Comparison of ENCODE assay signal across 8 cellular contexts in the genomic region with DNA sequence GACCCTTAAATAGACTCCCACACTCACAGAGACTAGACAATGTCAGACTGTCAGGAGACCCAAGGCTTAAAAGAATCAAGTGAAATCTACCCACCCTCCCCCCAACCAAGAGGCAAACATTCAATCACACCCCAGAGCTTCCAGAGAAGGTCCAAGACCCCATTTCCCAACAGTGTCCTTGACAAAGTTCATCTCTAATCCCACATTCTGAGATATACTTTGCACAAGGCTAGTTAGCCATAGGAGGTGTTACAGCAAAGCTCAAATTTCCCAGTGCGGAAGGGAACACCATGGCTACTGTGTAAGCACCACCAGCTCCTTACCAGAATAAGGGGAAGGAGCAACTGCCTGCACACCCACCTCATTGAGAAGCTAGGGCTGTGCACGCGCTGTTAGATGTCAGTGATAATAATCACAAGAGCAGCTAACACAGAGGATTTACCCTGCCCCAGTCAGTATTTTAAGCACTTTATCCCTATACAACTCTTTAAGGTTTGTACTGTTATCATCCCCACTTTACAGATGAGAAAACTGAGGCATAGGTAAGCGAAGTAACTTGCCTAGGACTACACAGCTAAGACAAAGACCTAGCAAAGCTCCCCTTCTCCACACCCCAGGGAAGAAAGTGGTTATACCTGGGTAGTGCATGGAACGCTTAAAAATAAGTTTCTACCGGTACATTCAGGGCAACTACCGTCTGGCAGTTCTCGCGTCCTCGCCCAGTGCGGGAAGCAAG. TPM values are rescaled to one million over a fixed set of nuclear protein-coding genes. Genes with fewer than 3 reads are reported as not detected.
DNase-seq lines count a peak whose midpoint lies in the region; ATAC-seq and TF ChIP-seq lines count a peak whose summit lies in the region.

No MANE protein-coding gene starts in this region.

- TF ChIP-seq CTCF in AG04450 (IDR thresholded peaks at IDR 0.05; ENCODE audit: low read depth, low read length) (no peak), IMR-90 (conservative IDR thresholded peaks at IDR 0.05; ENCODE audit: low read depth, low read length) (no peak), coronary artery (IDR thresholded peaks at IDR 0.05) (no peak), natural killer cell (IDR thresholded peaks at IDR 0.05) (no peak)

- TF ChIP-seq POLR2A in IMR-90 (IDR thresholded peaks at IDR 0.05; ENCODE audit: low read depth, low read length) = no peak

- H3K9me1 ChIP-seq in IMR-90 (ENCODE audit: insufficient read depth, low read length) = 0 out of 2 replicates have a peak, but pooled peaks cover 4% of the 10 kb centered on the region

- peak overlapping the region; percentile 84; the same call in 1 of the 2 replicates for H3K4me2 ChIP-seq in IMR-90 (ENCODE audit: low read depth, low read length)

- H2BK5ac ChIP-seq in IMR-90 (ENCODE audit: low read depth, low read length, poor library complexity, severe bottlenecking) = no peak overlapping the region

- H3K36me3 Mint-ChIP-seq in natural killer cell = no peaks in the 10 kb centered on the region

- peak overlapping the region; percentile 70 for H3K4me3 ChIP-seq in AG04450 (ENCODE audit: low read depth, low read length)
- H3K4me3 ChIP-seq in IMR-90 (ENCODE audit: insufficient read depth, low read depth, low read length) = peak overlapping the region; percentile 72; the same call in 1 of the 2 replicates
- peak overlapping the region; percentile 88 for H3K4me3 ChIP-seq in coronary artery

- no peak overlapping the region for H3K27ac Mint-ChIP-seq in natural killer cell

- intact Hi-C loops in IMR-90 (cut with micrococcal nuclease) (loop anchor here (2.0 kb wide), 1 partner anchor 79 kb away; no protein-coding TSS in a partner anchor), natural killer cell (cut with micrococcal nuclease) (no loop called here)

- peaks cover 0 to 5% of the 10 kb centered on the region in 2 donors for H3K4me1 Mint-ChIP-seq in natural killer cell

- CTCF ChIA-PET in AG04450 (lab: Charles Lee) (interaction anchor here (0.6 to 1.4 kb wide), 3 partner anchors 14 to 55 kb away, joined by 3 to 5 read pairs (median 5); no protein-coding TSS in a partner anchor), IMR-90 (lab: Yijun Ruan, JAX) (interaction anchor here (1.1 kb wide), 1 partner anchor 11 kb away, joined by 3 read pairs; no protein-coding TSS in a partner anchor)

- 40% methylated on average over 6 of the region's 11 CpGs; no CpG with 5 or more reads in 1 of the 2 experiments for WGBS in IMR-90 (ENCODE audit: extremely low coverage in 2 of 2, insufficient read length in 1 of 2), 2 experiments

- H3K9ac ChIP-seq in IMR-90 (ENCODE audit: low read depth, low read length) = no peak overlapping the region

- H3K9me3 ChIP-seq in AG04450 (ENCODE audit: control insufficient read depth, insufficient read depth, low read length) = peaks cover 2% of the 10 kb centered on the region; the same call in 1 of the 2 replicates
- H3K9me3 ChIP-seq in IMR-90 (ENCODE audit: control insufficient read depth, insufficient read depth, low read length) = no peaks in the 10 kb centered on the region

- no TSS peak for BruUV-seq in IMR-90 (replicated peaks; lab: Mats Ljungman, UMichigan)

- H3K9me3 Mint-ChIP-seq in natural killer cell = no peaks in the 10 kb centered on the region

- no peak for TF ChIP-seq RAD21 in IMR-90 (IDR thresholded peaks at IDR 0.05; ENCODE audit: low read length)

- DNase-seq in AG04450 (ENCODE audit: low read depth, low spot score) (no peak), IMR-90 (no peak), coronary artery (ENCODE audit: low spot score) (no peak), natural killer cell (no peak), mucosa of gallbladder (ENCODE audit: low spot score) (no peak), NCI-H2171 treated with DMSO at 0.1 percent for 48 hours (lab: John Stamatoyannopoulos, UW) (no peak), cerebellar cortex (ENCODE audit: low spot score) (no peak)
- no peak for DNase-seq in stimulated activated CD4-positive, alpha-beta T cell treated with anti-CD3 and anti-CD28 coated beads, Interleukin-4, amount 100 ng/mL, for 24 hours

- H2AFZ ChIP-seq in IMR-90 (replicated peaks; ENCODE audit: low read length, poor library complexity) = peak overlapping the region; percentile 95

- H2AK9ac ChIP-seq in IMR-90 (replicated peaks; ENCODE audit: low read depth, low read length, poor library complexity) = no peak overlapping the region

- H3K4me3 Mint-ChIP-seq in natural killer cell = peak overlapping the region; percentile 77

- peak overlapping the region; percentile 31; the same call in 1 of the 2 replicates for H3K23ac ChIP-seq in IMR-90 (ENCODE audit: low read depth, low read length)

- H3K27me3 ChIP-seq in AG04450 (ENCODE audit: control insufficient read depth, insufficient read depth, low read length) = peaks cover 25% of the 10 kb centered on the region
- H3K27me3 ChIP-seq in IMR-90 (ENCODE audit: control insufficient read depth, insufficient read depth, low read length) = peaks cover 27% of the 10 kb centered on the region

- H2BK20ac ChIP-seq in IMR-90 (ENCODE audit: low read depth, low read length) = no peak overlapping the region

- dilution Hi-C loops in IMR-90 (cut with HindIII; ENCODE audit: low sequenced_read_pairs, unreplicated experiment) = no loop called here

- no peaks in the 10 kb centered on the region for H3K79me1 ChIP-seq in IMR-90 (ENCODE audit: low read depth in 1 of 2, low read length in 2 of 2)

- no peak overlapping the region for H4K5ac ChIP-seq in IMR-90 (ENCODE audit: low read depth, low read length)

- H3K56ac ChIP-seq in IMR-90 (ENCODE audit: extremely low read depth, insufficient read depth, low read length) = no peak overlapping the region

- in situ Hi-C loops in IMR-90 (cut with MboI; ENCODE audit: low sequenced_read_pairs) = no loop called here

- H3K4ac ChIP-seq in IMR-90 (ENCODE audit: low read depth, low read length) = no peak overlapping the region

- no peaks in the 10 kb centered on the region; the same call in 1 of the 2 replicates for H3K4me1 ChIP-seq in IMR-90 (ENCODE audit: control insufficient read depth, insufficient read depth, low read length)

- H2BK15ac ChIP-seq in IMR-90 (ENCODE audit: low read depth, low read length) = no peak overlapping the region

- no peak for ATAC-seq in IMR-90 (ENCODE audit: low read depth)
- ATAC-seq in natural killer cell = no peak

- H2AK5ac ChIP-seq in IMR-90 (ENCODE audit: low read depth, low read length) = no peak overlapping the region

- H3K27me3 Mint-ChIP-seq in natural killer cell (ENCODE audit: low read depth in 2 of 2) = peaks cover 49 to 50% of the 10 kb centered on the region in 2 donors

- H2BK120ac ChIP-seq in IMR-90 (ENCODE audit: low read depth, low read length) = no peak overlapping the region

- no peak overlapping the region for H3K14ac ChIP-seq in IMR-90 (replicated peaks; ENCODE audit: low read depth, low read length)

- POLR2A ChIA-PET in AG04450 (lab: Yijun Ruan, JAX) (no interaction called here), IMR-90 (lab: Charles Lee; ENCODE audit: unreplicated experiment) (no interaction called here)

- H3K27ac ChIP-seq in AG04450 (ENCODE audit: low read depth, low read length) (no peak overlapping the region), IMR-90 (ENCODE audit: insufficient read depth, low read length) (no peak overlapping the region), coronary artery (peak overlapping the region in 1 of 2 donors; percentile 33)

- no peak overlapping the region for H4K91ac ChIP-seq in IMR-90 (ENCODE audit: insufficient read depth, low read depth, low read length)

- 0 out of 2 replicates have a peak, but pooled peaks cover 1% of the 10 kb centered on the region for H3K36me3 ChIP-seq in IMR-90 (ENCODE audit: control insufficient read depth, insufficient read depth, low read length)

- H4K20me1 ChIP-seq in IMR-90 (ENCODE audit: insufficient read depth, low read length) = no peaks in the 10 kb centered on the region

- H4K8ac ChIP-seq in IMR-90 (ENCODE audit: low read depth in 2 of 2, low read length in 2 of 2) = no peak overlapping the region

- no peak overlapping the region for H3K18ac ChIP-seq in IMR-90 (ENCODE audit: low read depth, low read length)

TF ChIP-seq in IMR-90, 13 proteins besides CTCF, POLR2A, EP300 and RAD21 (continues in another document):
- TF ChIP-seq BHLHE40 (IDR thresholded peaks at IDR 0.05; ENCODE audit: low read depth, low read length) = no peak
- no peak for TF ChIP-seq SMC3 (IDR thresholded peaks at IDR 0.05; ENCODE audit: low read depth, low read length)
- TF ChIP-seq CEBPB (IDR thresholded peaks at IDR 0.05; ENCODE audit: low read depth, low read length) = no peak
- TF ChIP-seq NFE2L2 (IDR thresholded peaks at IDR 0.05; ENCODE audit: low read depth, low read length) = no peak
- no peak for TF ChIP-seq CHD1 (IDR thresholded peaks at IDR 0.05; ENCODE audit: low read depth, low read length)
- TF ChIP-seq ELK1 (IDR thresholded peaks at IDR 0.05; ENCODE audit: borderline replicate concordance, low read depth, low read length) = no peak
- TF ChIP-seq USF2 (IDR thresholded peaks at IDR 0.05; ENCODE audit: low read depth, low read length) = no peak
- TF ChIP-seq RFX5 (IDR thresholded peaks at IDR 0.05; ENCODE audit: low read depth, low read length) = no peak
- TF ChIP-seq FOS (IDR thresholded peaks at IDR 0.05; ENCODE audit: low read depth, low read length) = no peak
- TF ChIP-seq MAFK (IDR thresholded peaks at IDR 0.05; ENCODE audit: low read depth, low read length) = no peak

RNA-seq across cellular contexts. Expression of gene SPATA12, which starts 17.3 kb away (rescaled TPM):
- not detected in 2 replicates for polyA plus RNA-seq in AG04450 (2011; rRNA removed)
- polyA minus RNA-seq in AG04450 (2011; rRNA and poly(A)+ RNA removed) = not detected in 2 replicates
- under 0.01 TPM in 1 of 2 replicates, not detected in the other for total RNA-seq in IMR-90 (2012; rRNA removed)
- polyA plus RNA-seq in IMR-90 (2012; rRNA removed) = not detected in 2 replicates
- not detected in 2 replicates for polyA plus RNA-seq in IMR-90 (2012; cell fraction: cytosol; rRNA removed)
- polyA plus RNA-seq in IMR-90 (2012; cell fraction: nucleus; rRNA removed; ENCODE audit: low replicate concordance) = not detected in 2 replicates
- not detected for total RNA-seq in natural killer cell
- total RNA-seq in mucosa of gallbladder = 0.43 TPM
